Comparison of ENCODE assay signal across 16 cellular contexts in the genomic region with DNA sequence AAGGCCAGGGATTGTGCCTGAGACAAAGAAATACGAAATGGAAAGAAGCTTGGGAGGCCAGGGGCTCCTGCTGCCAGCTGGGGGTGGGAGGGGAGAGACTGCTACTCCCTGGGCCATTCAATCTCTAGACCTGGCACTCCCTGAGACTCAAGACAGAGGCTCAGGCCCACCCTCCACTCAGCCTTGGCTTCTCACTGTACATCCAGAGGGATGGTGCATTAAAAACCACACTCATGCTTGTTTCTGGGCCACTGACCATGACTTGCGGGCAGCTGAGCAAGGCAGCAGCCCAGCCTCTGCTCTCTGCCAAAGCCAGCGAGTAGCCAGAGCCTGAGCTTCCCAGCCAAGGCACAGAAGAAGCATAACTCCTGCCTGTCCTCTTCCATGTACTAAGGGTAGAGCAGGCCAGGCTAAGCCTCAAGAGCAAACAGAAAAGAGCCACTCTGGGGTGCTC. TPM values are rescaled to one million over a fixed set of nuclear protein-coding genes. Genes with fewer than 3 reads are reported as not detected.
A peak's percentile ranks its signal among the peaks of the same experiment; 100 is the strongest.
DNase-seq lines count a peak whose midpoint lies in the region; ATAC-seq and TF ChIP-seq lines count a peak whose summit lies in the region.
"Had no signal": no experiment of that assay in that cellular context is flagged by ENCODE, and none has a peak within 500 bp of the region (broad histone marks: within the 10 kb centered on the region; RNA-seq: fewer than 3 reads in every experiment).

No MANE protein-coding gene starts in this region.

- H3K4me3 ChIP-seq in heart right ventricle: no peak overlapping the region
- H3K4me3 ChIP-seq in left ventricle myocardium inferior: no peak overlapping the region
- H3K4me3 ChIP-seq in osteoblast (ENCODE audit: insufficient read depth, low read length): no peak overlapping the region
- H3K4me3 ChIP-seq in aorta (ENCODE audit: low read length in 2 of 2): no peak overlapping the region
- H3K4me3 ChIP-seq: skin epidermis had no signal

- H3K27me3 ChIP-seq in heart right ventricle: no peaks in the 10 kb centered on the region
- H3K27me3 ChIP-seq in left ventricle myocardium inferior (ENCODE audit: low read depth): no peaks in the 10 kb centered on the region
- no peaks in the 10 kb centered on the region for H3K27me3 ChIP-seq in osteoblast (ENCODE audit: insufficient read depth, low read length)
- no peaks in the 10 kb centered on the region for H3K27me3 ChIP-seq in aorta (ENCODE audit: control insufficient read depth in 1 of 2, insufficient read depth in 2 of 2, low read length in 1 of 2)

- H3K9me3 ChIP-seq in heart right ventricle (no peaks in the 10 kb centered on the region), left ventricle myocardium inferior (replicated peaks) (no peaks in the 10 kb centered on the region), osteoblast (ENCODE audit: low read depth, low read length) (no peaks in the 10 kb centered on the region), aorta (ENCODE audit: control insufficient read depth, low read length) (no peaks in the 10 kb centered on the region)

- intact Hi-C loops in heart right ventricle (cut with DNase I) (loop anchor here in 7 of 10 donors (5.0 kb wide), 2 partner anchors 33 to 38 kb away; no protein-coding TSS in a partner anchor), left cardiac atrium (cut with DNase I) (no loop called here), left ventricle myocardium inferior (cut with micrococcal nuclease) (no loop called here), aorta (cut with DNase I) (no loop called here)

- peaks cover 12% of the 10 kb centered on the region for H3K79me2 ChIP-seq in osteoblast (ENCODE audit: insufficient read depth, low read length)

- 61 to 63% methylated on average over 3 of the region's 3 CpGs for WGBS in heart right ventricle, 2 donors
- WGBS in aorta, 2 donors: 10 to 21% methylated on average over 3 of the region's 3 CpGs

- no peak for DNase-seq in heart right ventricle
- DNase-seq in left cardiac atrium: no peak
- DNase-seq in left ventricle myocardium inferior: no peak
- peak; percentile 67 for DNase-seq in osteoblast (ENCODE audit: insufficient read length, low spot score, missing footprints)
- peak in 1 of 2 donors; percentile 74 for DNase-seq in aorta
- no peak for DNase-seq in SHP77 (lab: John Stamatoyannopoulos, UW)
- DNase-seq in NCI-H1105 (lab: John Stamatoyannopoulos, UW): no peak
- DNase-seq in SIG-M5 treated with dmso at 0.1 percent for 504 hours (lab: John Stamatoyannopoulos, UW; ENCODE audit: unreplicated experiment): no peak
- DNase-seq: Calu3, HCEC 1CT, naive B cell, NCI-H1930, NCI-H69, T1000 had no signal

- TF ChIP-seq CTCF in heart right ventricle (IDR thresholded peaks at IDR 0.05) (no peak), left ventricle myocardium inferior (IDR thresholded peaks at IDR 0.05; ENCODE audit: borderline replicate concordance) (no peak), osteoblast (IDR thresholded peaks at IDR 0.05; ENCODE audit: extremely low read depth, low read depth, low read length) (no peak)

- no peak overlapping the region for H2AFZ ChIP-seq in osteoblast (ENCODE audit: low read length)

- H3K4me1 ChIP-seq in heart right ventricle (peaks cover 39 to 92% (median 71%) of the 10 kb centered on the region in 9 donors), left ventricle myocardium inferior (peaks cover 96% of the 10 kb centered on the region), osteoblast (ENCODE audit: insufficient read depth, low read length) (peaks cover 16% of the 10 kb centered on the region), aorta (ENCODE audit: control insufficient read depth in 1 of 2, insufficient read depth in 2 of 2, low read length in 2 of 2) (peaks cover 0 to 2% of the 10 kb centered on the region in 2 donors)

- H3K4me2 ChIP-seq in osteoblast (ENCODE audit: insufficient read depth, low read length): no peak overlapping the region
- H3K4me2 ChIP-seq: KMS-11 had no signal

- peaks cover 26% of the 10 kb centered on the region for H4K20me1 ChIP-seq in osteoblast (ENCODE audit: insufficient read depth, low read length)

- no peak for ATAC-seq in heart right ventricle
- no peak for ATAC-seq in left cardiac atrium
- peak; percentile 55 for ATAC-seq in aorta (ENCODE audit: low FRiP score)

- H3K36me3 ChIP-seq in heart right ventricle (peaks cover 0 to 10% (median 0%) of the 10 kb centered on the region in 9 donors), left ventricle myocardium inferior (peaks cover 4% of the 10 kb centered on the region), osteoblast (ENCODE audit: insufficient read depth, low read length) (no peaks in the 10 kb centered on the region), aorta (ENCODE audit: control insufficient read depth in 1 of 2, insufficient read depth in 2 of 2, low read length in 1 of 2) (no peaks in the 10 kb centered on the region)

- H3K27ac ChIP-seq in heart right ventricle: peak overlapping the region in 9 of 10 donors; percentile 65 to 92 (median 85)
- peak overlapping the region; percentile 91 for H3K27ac ChIP-seq in left ventricle myocardium inferior (replicated peaks)
- no peak overlapping the region for H3K27ac ChIP-seq in osteoblast (ENCODE audit: low read depth, low read length)
- no peak overlapping the region for H3K27ac ChIP-seq in aorta (ENCODE audit: low read depth in 1 of 2, low read length in 2 of 2)
- H3K27ac ChIP-seq: KMS-11 had no signal

RNA-seq across cellular contexts. Expression of a gene that starts 41.5 kb away (rescaled TPM):
- 10 to 100 TPM; 13.3 to 32.7 (median 18.7) TPM for total RNA-seq in heart right ventricle
- polyA plus RNA-seq in heart right ventricle: 10 to 100 TPM in 1 of 2 donors, 1 to 10 TPM in 1; 5.6 to 16.5 TPM
- total RNA-seq in left cardiac atrium: 10 to 100 TPM; 13.1 to 22.2 TPM
- 18.4 TPM for total RNA-seq in left ventricle myocardium inferior
- 3.3 and 6.5 TPM in 2 replicates for total RNA-seq in osteoblast
- 10 to 100 TPM; 18.1 to 32.4 TPM for total RNA-seq in aorta
- 1 to 10 TPM; 1.1 to 5.3 TPM for polyA plus RNA-seq in aorta

Comparison
In these comparisons a context has a peak if more than half of its experiments do, and no peak if none do; other contexts are left out.
1. intact Hi-C loops: an anchor here in heart right ventricle (5.0 kb wide); none called in left cardiac atrium, left ventricle myocardium inferior and aorta.
2. H3K27ac ChIP-seq: peak in heart right ventricle (9 of 10) and left ventricle myocardium inferior (single experiment); none in osteoblast (single experiment) and aorta (0 of 2).